In genomic region chr14:50363734-50364113, GRCh38 we compare ENCODE assay signal across 7 cellular contexts. TPM values are rescaled to one million over a fixed set of nuclear protein-coding genes. Genes with fewer than 3 reads are reported as not detected.
DNase-seq lines count a peak whose midpoint lies in the region; ATAC-seq and TF ChIP-seq lines count a peak whose summit lies in the region.

No MANE protein-coding gene starts in this region.

- H3K4me3 Mint-ChIP-seq in brain = peak overlapping the region in 1 of 5 experiments; percentile 1
- peak overlapping the region; percentile 83 to 94 (median 90) for H3K4me3 Mint-ChIP-seq in naive thymus-derived CD8-positive, alpha-beta T cell

- DNase-seq in OCI-M1 (lab: John Stamatoyannopoulos, UW) (peak; percentile 66), NCI-H2196 treated with DMSO at 0.1 percent for 48 hours (lab: John Stamatoyannopoulos, UW; ENCODE audit: unreplicated experiment) (no peak), NK-92 (lab: John Stamatoyannopoulos, UW; ENCODE audit: unreplicated experiment) (no peak)
- peak in 8 of 10 donors; percentile 21 to 72 (median 49) for DNase-seq in naive thymus-derived CD8-positive, alpha-beta T cell

- no peaks in the 10 kb centered on the region for H3K27me3 Mint-ChIP-seq in brain
- no peaks in the 10 kb centered on the region for H3K27me3 Mint-ChIP-seq in naive thymus-derived CD8-positive, alpha-beta T cell

- TF ChIP-seq CTCF in brain (conservative IDR thresholded peaks at IDR 0.05) = no peak

- H3K4me1 Mint-ChIP-seq in brain = no peaks in the 10 kb centered on the region
- H3K4me1 Mint-ChIP-seq in naive thymus-derived CD8-positive, alpha-beta T cell = peaks cover 23 to 48% (median 45%) of the 10 kb centered on the region in 4 donors

- ATAC-seq in GM18867 (IDR thresholded peaks at IDR 0.05; ENCODE audit: unreplicated experiment) = peak; percentile 98
- peak; percentile 97 for ATAC-seq in HG02852 (IDR thresholded peaks at IDR 0.05; ENCODE audit: unreplicated experiment)
- ATAC-seq in naive thymus-derived CD8-positive, alpha-beta T cell = peak; percentile 93 to 97

- POLR2A ChIA-PET in naive thymus-derived CD8-positive, alpha-beta T cell (lab: Charles Lee) = interaction anchor here (0.6 to 2.3 kb wide), 4 partner anchors 9 to 778 kb away, joined by 3 to 8 read pairs (median 4); partner anchors contain the start of genes DMAC2L, L2HGDH and RPS29

- H3K9me3 Mint-ChIP-seq in brain = no peaks in the 10 kb centered on the region
- H3K9me3 Mint-ChIP-seq in naive thymus-derived CD8-positive, alpha-beta T cell = no peaks in the 10 kb centered on the region

- H3K36me3 Mint-ChIP-seq in brain = no peaks in the 10 kb centered on the region
- peaks cover 0 to 8% (median 5%) of the 10 kb centered on the region in 3 donors for H3K36me3 Mint-ChIP-seq in naive thymus-derived CD8-positive, alpha-beta T cell

- peak overlapping the region in 4 of 5 experiments; percentile 3 to 64 (median 24) for H3K27ac Mint-ChIP-seq in brain
- H3K27ac Mint-ChIP-seq in naive thymus-derived CD8-positive, alpha-beta T cell = peak overlapping the region; percentile 90 to 97 (median 94)

RNA-seq across cellular contexts. Expression of gene CDKL1, which starts 33.0 kb away (rescaled TPM):
- polyA plus RNA-seq in brain (ENCODE audit: insufficient read depth, low read depth, low replicate concordance) = 1.8 TPM
- total RNA-seq in naive thymus-derived CD8-positive, alpha-beta T cell = 1 to 10 TPM; 3.9 to 7.0 TPM
- 1 to 10 TPM in 2 of 3 donors, under 1 TPM in 1; 0.90 to 9.0 (median 1.5) TPM for polyA plus RNA-seq in naive thymus-derived CD8-positive, alpha-beta T cell

RNA-seq across cellular contexts. Expression of gene DMAC2L, which starts 51.6 kb away (rescaled TPM):
- polyA plus RNA-seq in brain (ENCODE audit: insufficient read depth, low read depth, low replicate concordance) = 20.5 TPM
- total RNA-seq in naive thymus-derived CD8-positive, alpha-beta T cell = 10 to 100 TPM; 21.7 to 22.2 TPM
- 10 to 100 TPM; 15.7 to 19.4 (median 18.7) TPM for polyA plus RNA-seq in naive thymus-derived CD8-positive, alpha-beta T cell

RNA-seq across cellular contexts. Expression of gene L2HGDH, which starts 51.7 kb away (rescaled TPM):
- polyA plus RNA-seq in brain (ENCODE audit: insufficient read depth, low read depth, low replicate concordance) = 5.8 TPM
- 1 to 10 TPM; 5.0 to 6.5 TPM for total RNA-seq in naive thymus-derived CD8-positive, alpha-beta T cell
- 1 to 10 TPM; 2.8 to 5.6 (median 5.3) TPM for polyA plus RNA-seq in naive thymus-derived CD8-positive, alpha-beta T cell

Comparison
In these comparisons a context has a peak if more than half of its experiments do, and no peak if none do; other contexts are left out.
1. DNase-seq: peak in OCI-M1 (single experiment) and naive thymus-derived CD8-positive, alpha-beta T cell (8 of 10); none in NCI-H2196 treated with DMSO at 0.1 percent for 48 hours (single experiment) and NK-92 (single experiment).
2. Peak in every context shown above with its lines, with median percentiles within 50 percentile points of each other: ATAC-seq.